Comparison of ENCODE assay signal across 9 cellular contexts in the genomic region with DNA sequence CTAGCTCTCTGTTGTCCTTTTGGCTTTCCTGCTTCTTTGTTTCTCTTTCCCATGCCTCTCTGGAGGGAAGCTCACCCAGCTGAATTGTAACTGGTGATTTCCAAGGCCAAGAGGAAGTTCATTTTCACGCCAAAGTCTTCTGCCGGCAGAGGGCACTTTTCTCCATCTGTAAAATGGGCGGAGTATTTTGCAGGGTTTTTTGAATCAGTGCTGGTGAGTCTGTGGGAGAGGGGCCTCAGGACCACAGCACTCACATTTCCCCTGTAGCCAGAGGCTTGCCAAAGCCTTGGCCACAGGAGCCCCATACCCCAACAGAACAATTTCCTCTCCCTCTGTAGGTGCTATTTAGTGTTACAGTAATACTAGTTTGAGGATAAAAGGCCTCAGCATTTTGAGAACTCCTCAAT. TPM values are rescaled to one million over a fixed set of nuclear protein-coding genes. Genes with fewer than 3 reads are reported as not detected.
DNase-seq lines count a peak whose midpoint lies in the region; ATAC-seq, FAIRE-seq and TF ChIP-seq lines count a peak whose summit lies in the region.
"Had no signal": no experiment of that assay in that cellular context is flagged by ENCODE, and none has a peak within 500 bp of the region (broad histone marks: within the 10 kb centered on the region; RNA-seq: fewer than 3 reads in every experiment).

No MANE protein-coding gene starts in this region.

- H3K4me2 ChIP-seq in PC-3 (ENCODE audit: low read length) (no peak overlapping the region), K562 (ENCODE audit: insufficient read depth, low read length) (no peak overlapping the region), mesendoderm (ENCODE audit: low read length) (no peak overlapping the region)

- H3K9me3 ChIP-seq in PC-3 (ENCODE audit: low read length) (no peaks in the 10 kb centered on the region), K562 (replicated peaks; ENCODE audit: control insufficient read depth, insufficient read depth, low read depth, low read length) (no peaks in the 10 kb centered on the region)
- H3K9me3 ChIP-seq: left lung had no signal

- WGBS in K562 (ENCODE audit: insufficient coverage, low coverage, missing lambda C conversion rate): 2% methylated on average over 3 of the region's 3 CpGs
- WGBS in mesendoderm (ENCODE audit: extremely low coverage, insufficient coverage, low lambda C conversion rate): no CpG with 5 or more reads among the region's 3 CpGs

- no peak overlapping the region for H3K4ac ChIP-seq in mesendoderm (ENCODE audit: low read depth, low read length)

- TF ChIP-seq EP300 in K562 (IDR thresholded peaks at IDR 0.05; ENCODE audit: low read length): no peak

- no peak overlapping the region for H3K56ac ChIP-seq in mesendoderm (ENCODE audit: low read length)

- H2AFZ ChIP-seq in PC-3 (ENCODE audit: low read length) (no peak overlapping the region), K562 (ENCODE audit: low read depth, low read length) (peak overlapping the region; percentile 52)

- BruUV-seq in PC-3 (replicated peaks; lab: Mats Ljungman, UMichigan) (no TSS peak), K562 (replicated peaks; lab: Mats Ljungman, UMichigan) (no TSS peak)

- H3K23ac ChIP-seq in mesendoderm (ENCODE audit: low read length): no peak overlapping the region

- H3K9ac ChIP-seq in PC-3 (ENCODE audit: low read length) (no peak overlapping the region), K562 (ENCODE audit: insufficient read depth in 1 of 2, low read depth in 2 of 2, low read length in 2 of 2) (no peak overlapping the region), mesendoderm (ENCODE audit: low read length) (no peak overlapping the region)

- H3K36me3 ChIP-seq in PC-3 (ENCODE audit: low read depth, low read length) (no peaks in the 10 kb centered on the region), K562 (ENCODE audit: control insufficient read depth, insufficient read depth, low read length) (no peaks in the 10 kb centered on the region), mesendoderm (ENCODE audit: control insufficient read depth, insufficient read depth, low read length) (no peaks in the 10 kb centered on the region)
- H3K36me3 ChIP-seq: left lung had no signal

- no peak overlapping the region for H3K18ac ChIP-seq in mesendoderm (ENCODE audit: low read length)

- TF ChIP-seq POLR2A in GM12892 (IDR thresholded peaks at IDR 0.05; ENCODE audit: low read depth, low read length): no peak
- TF ChIP-seq POLR2A in K562 (conservative IDR thresholded peaks at IDR 0.05): no peak

- no peak overlapping the region for H4K8ac ChIP-seq in mesendoderm (ENCODE audit: low read depth, low read length)

- H3K79me2 ChIP-seq in PC-3 (ENCODE audit: low read length) (no peaks in the 10 kb centered on the region), K562 (ENCODE audit: control insufficient read depth, insufficient read depth, low read length) (no peaks in the 10 kb centered on the region), mesendoderm (ENCODE audit: control insufficient read depth, insufficient read depth, low read length) (no peaks in the 10 kb centered on the region)

- DNase-seq in GM12892 (ENCODE audit: insufficient read length) (peak; percentile 48), PC-3 (peak; percentile 48), K562 (ENCODE audit: extremely low read depth in 1 of 4, low spot score in 3 of 4) (peak; percentile 29 to 58 (median 38)), anterior cingulate cortex (lab: John Stamatoyannopoulos, UW) (no peak), dorsolateral prefrontal cortex (no peak), mesendoderm (no peak), NCI-H526 (lab: John Stamatoyannopoulos, UW) (no peak)
- DNase-seq in stimulated activated CD4-positive, alpha-beta T cell treated with anti-CD3 and anti-CD28 coated beads, Interleukin-12 subunit alpha, Interleukin-12 subunit beta, amount 100 ng/mL, for 4 hours: peak; percentile 14
- DNase-seq: left lung had no signal

- no peaks in the 10 kb centered on the region for H3K79me1 ChIP-seq in mesendoderm (ENCODE audit: low read length)

- TF ChIP-seq RAD21 in K562 (CRISPR knock-in tag; conservative IDR thresholded peaks at IDR 0.05 in 1 of 2, IDR thresholded peaks at IDR 0.05 in 1 of 2): peak; percentile 36 to 66

- FAIRE-seq in GM12892 (lab: Jason Lieb, UNC) (peak; percentile 88), K562 (lab: Jason Lieb, UNC) (peak; percentile 74)

- H4K20me1 ChIP-seq in PC-3 (ENCODE audit: low read length) (no peaks in the 10 kb centered on the region), K562 (replicated peaks; ENCODE audit: control insufficient read depth, insufficient read depth, low read length) (no peaks in the 10 kb centered on the region)

- peaks cover 4% of the 10 kb centered on the region; the same call in 1 of the 2 replicates for H3K4me1 ChIP-seq in PC-3 (ENCODE audit: insufficient read depth, low read length)
- H3K4me1 ChIP-seq in K562 (replicated peaks in 1 of 2; ENCODE audit: control insufficient read depth in 2 of 2, insufficient read depth in 2 of 2, low read length in 2 of 2): peaks cover 0 to 4% of the 10 kb centered on the region in 2 experiments; a peak in 2 of 5 replicates
- no peaks in the 10 kb centered on the region for H3K4me1 ChIP-seq in mesendoderm (ENCODE audit: control insufficient read depth, low read depth, low read length)

- H3K9me1 ChIP-seq in K562 (ENCODE audit: control insufficient read depth, insufficient read depth, low read length): no peaks in the 10 kb centered on the region

- no peak overlapping the region for H3K4me3 ChIP-seq in PC-3 (ENCODE audit: low read length)
- no peak overlapping the region for H3K4me3 ChIP-seq in K562
- no peak overlapping the region for H3K4me3 ChIP-seq in dorsolateral prefrontal cortex
- no peak overlapping the region for H3K4me3 ChIP-seq in mesendoderm (ENCODE audit: low read length)
- H3K4me3 ChIP-seq: left lung had no signal

- H2BK120ac ChIP-seq in mesendoderm (ENCODE audit: low read depth, low read length): no peak overlapping the region

- POLR2A ChIA-PET in PC-3 (lab: Charles Lee; ENCODE audit: unreplicated experiment): no interaction called here
- POLR2A ChIA-PET in K562 (lab: Yijun Ruan, JAX): interaction anchor here (0.7 to 1.8 kb wide), 6 partner anchors 9 to 436 kb away, joined by 3 to 7 read pairs (median 3); no protein-coding TSS in a partner anchor

- no peaks in the 10 kb centered on the region for H3F3A ChIP-seq in PC-3 (ENCODE audit: low read length, unreplicated experiment)

- no peak overlapping the region for H4K5ac ChIP-seq in mesendoderm (ENCODE audit: low read length)

- H3K27me3 ChIP-seq in PC-3 (ENCODE audit: low read length) (no peaks in the 10 kb centered on the region), K562 (ENCODE audit: control insufficient read depth in 2 of 2, insufficient read depth in 2 of 2, low read length in 2 of 2) (no peaks in the 10 kb centered on the region), dorsolateral prefrontal cortex (no peaks in the 10 kb centered on the region), mesendoderm (ENCODE audit: insufficient read depth, low read length, poor library complexity) (no peaks in the 10 kb centered on the region)
- H3K27me3 ChIP-seq: left lung had no signal

- in situ Hi-C loops in K562 (cut with MboI): no loop called here

- intact Hi-C loops in PC-3 (cut with micrococcal nuclease): no loop called here
- intact Hi-C loops in K562 (cut with micrococcal nuclease): no loop called here
- intact Hi-C loops in dorsolateral prefrontal cortex (cut with DNase I): no loop called here

- ATAC-seq in PC-3: no peak; the same call in 1 of the 2 replicates
- peak; percentile 64 for ATAC-seq in K562
- ATAC-seq: left lung had no signal

- H3K9me2 ChIP-seq in PC-3 (replicated peaks; ENCODE audit: low read length): no peaks in the 10 kb centered on the region

- H3K27ac ChIP-seq in PC-3 (ENCODE audit: low read length) (no peak overlapping the region), K562 (ENCODE audit: extremely low read depth, low read depth, low read length) (no peak overlapping the region), dorsolateral prefrontal cortex (no peak overlapping the region), mesendoderm (ENCODE audit: low read depth, low read length) (no peak overlapping the region)
- H3K27ac ChIP-seq: left lung had no signal

- TF ChIP-seq CTCF in PC-3 (conservative IDR thresholded peaks at IDR 0.05; ENCODE audit: low read depth, low read length) (peak; percentile 63), K562 (IDR thresholded peaks at IDR 0.05 in 2 of 3, conservative IDR thresholded peaks at IDR 0.05 in 1 of 3; ENCODE audit: insufficient read depth in 2 of 3, low read depth in 1 of 3, low read length in 3 of 3) (peak; percentile 47 to 63 (median 61)), dorsolateral prefrontal cortex (IDR thresholded peaks at IDR 0.05 in 54 of 56, conservative IDR thresholded peaks at IDR 0.05 in 2 of 56; ENCODE audit: low read depth in 1 of 56, partially characterized antibody in 56 of 56) (peak in 4 of 56 donors; percentile 8 to 18 (median 11))

- H2AK5ac ChIP-seq in mesendoderm (ENCODE audit: low read length): no peak overlapping the region

- no peak overlapping the region for H2BK5ac ChIP-seq in mesendoderm (ENCODE audit: low read length)

- CTCF ChIA-PET in PC-3 (lab: Charles Lee): interaction anchor here (0.7 to 1.3 kb wide), 4 partner anchors 10 to 118 kb away, joined by 3 to 7 read pairs (median 5); no protein-coding TSS in a partner anchor
- CTCF ChIA-PET in K562 (lab: Yijun Ruan, JAX; ENCODE audit: low intra/inter-chr PET ratio): interaction anchor here (0.6 kb wide), 1 partner anchor 390 kb away, joined by 4 read pairs; no protein-coding TSS in a partner anchor

- H2BK15ac ChIP-seq in mesendoderm (replicated peaks; ENCODE audit: low read depth): no peak overlapping the region

RNA-seq across cellular contexts. Expression of gene MATR3, which starts 42.3 kb away (rescaled TPM):
- 168 TPM for polyA plus RNA-seq in GM12892 (2012; ENCODE audit: missing spikeins)
- total RNA-seq in PC-3 (2014; rRNA removed) (139 and 162 TPM in 2 replicates), K562 (2014; rRNA removed) (112 and 234 TPM in 2 replicates), K562 (2014; rRNA removed; fragmentation: Illumina TruSeq; extraction: Trizol) (425 and 528 TPM in 2 replicates), K562 (2015; rRNA removed; fragmentation: Illumina TruSeq; extraction: Trizol) (378 and 402 TPM in 2 replicates), K562 (2021) (179 and 209 TPM in 2 replicates), dorsolateral prefrontal cortex (100 to 1,000 TPM; 154 to 477 (median 345) TPM)
- 196 and 552 TPM in 2 replicates for total RNA-seq in K562 (2011; cell fraction: chromatin; rRNA removed; ENCODE audit: low replicate concordance)
- 73.5 and 120 TPM in 2 replicates for total RNA-seq in K562 (2011; cell fraction: nucleolus; rRNA removed)
- 284 and 429 TPM in 2 replicates for total RNA-seq in K562 (2011; cell fraction: nucleoplasm; rRNA removed)
- polyA plus RNA-seq in K562 (2011; rRNA removed) (194 and 263 TPM in 2 replicates), K562 (2014; fragmentation: Illumina TruSeq; extraction: Trizol) (232 and 298 TPM in 2 replicates), K562 (2014; fragmentation: Nextera tagmentation; extraction: Ambion mirVana) (100 to 1,000 TPM; 150 to 299 TPM), K562 (2014; rRNA removed) (205 and 218 TPM in 2 replicates)
- polyA plus RNA-seq in K562 (2011; cell fraction: cytosol; rRNA removed): 69.5 and 129 TPM in 2 replicates
- 124 and 148 TPM in 2 replicates for polyA plus RNA-seq in K562 (2011; cell fraction: nucleus; rRNA removed)
- polyA plus RNA-seq in K562 (2012): 190 and 210 TPM in 2 replicates
- 405 and 437 TPM in 2 replicates for polyA minus RNA-seq in K562 (2011; rRNA and poly(A)+ RNA removed)
- polyA minus RNA-seq in K562 (2011; cell fraction: cytosol; rRNA and poly(A)+ RNA removed): 193 and 262 TPM in 2 replicates
- 99.6 and 227 TPM in 2 replicates for polyA minus RNA-seq in K562 (2011; cell fraction: nucleus; rRNA and poly(A)+ RNA removed)
- 275 TPM for polyA plus RNA-seq in mesendoderm (2013, experiment 1 of 2)
- polyA plus RNA-seq in mesendoderm (2013, experiment 2 of 2): 261 TPM

RNA-seq across cellular contexts. Expression of gene SIL1, which starts 53.1 kb away (rescaled TPM):
- 26.4 TPM for polyA plus RNA-seq in GM12892 (2012; ENCODE audit: missing spikeins)
- total RNA-seq in PC-3 (2014; rRNA removed): 7.9 and 17.2 TPM in 2 replicates
- 56.7 and 91.8 TPM in 2 replicates for total RNA-seq in K562 (2011; cell fraction: chromatin; rRNA removed; ENCODE audit: low replicate concordance)
- total RNA-seq in K562 (2011; cell fraction: nucleolus; rRNA removed): 64.0 and 77.0 TPM in 2 replicates
- total RNA-seq in K562 (2011; cell fraction: nucleoplasm; rRNA removed): 57.0 and 70.0 TPM in 2 replicates
- total RNA-seq in K562 (2014; rRNA removed): 30.5 and 30.6 TPM in 2 replicates
- 20.4 and 23.2 TPM in 2 replicates for total RNA-seq in K562 (2014; rRNA removed; fragmentation: Illumina TruSeq; extraction: Trizol)
- 15.2 and 15.4 TPM in 2 replicates for total RNA-seq in K562 (2015; rRNA removed; fragmentation: Illumina TruSeq; extraction: Trizol)
- total RNA-seq in K562 (2021): 19.2 and 29.8 TPM in 2 replicates
- 22.3 and 26.6 TPM in 2 replicates for polyA plus RNA-seq in K562 (2011; rRNA removed)
- 25.5 and 54.6 TPM in 2 replicates for polyA plus RNA-seq in K562 (2011; cell fraction: cytosol; rRNA removed)
- polyA plus RNA-seq in K562 (2011; cell fraction: nucleus; rRNA removed): 14.8 and 19.5 TPM in 2 replicates
- 19.8 and 32.9 TPM in 2 replicates for polyA plus RNA-seq in K562 (2012)
- polyA plus RNA-seq in K562 (2014; fragmentation: Illumina TruSeq; extraction: Trizol): 14.3 and 18.1 TPM in 2 replicates
- polyA plus RNA-seq in K562 (2014; fragmentation: Nextera tagmentation; extraction: Ambion mirVana): 1 to 10 TPM; 1.3 to 4.1 TPM
- 17.3 and 26.7 TPM in 2 replicates for polyA plus RNA-seq in K562 (2014; rRNA removed)
- polyA minus RNA-seq in K562 (2011; rRNA and poly(A)+ RNA removed): 33.7 and 45.1 TPM in 2 replicates
- polyA minus RNA-seq in K562 (2011; cell fraction: cytosol; rRNA and poly(A)+ RNA removed): 14.7 and 21.9 TPM in 2 replicates
- polyA minus RNA-seq in K562 (2011; cell fraction: nucleus; rRNA and poly(A)+ RNA removed): 12.5 and 26.9 TPM in 2 replicates
- 10 to 100 TPM; 21.5 to 48.7 (median 34.1) TPM for total RNA-seq in dorsolateral prefrontal cortex
- 2.6 TPM for polyA plus RNA-seq in mesendoderm (2013, experiment 1 of 2)
- polyA plus RNA-seq in mesendoderm (2013, experiment 2 of 2): 2.6 TPM

Comparison
In these comparisons a context has a peak if more than half of its experiments do, and no peak if none do; other contexts are left out.
1. DNase-seq: peak in GM12892 (single experiment), PC-3 (single experiment), K562 (4 of 4) and stimulated activated CD4-positive, alpha-beta T cell treated with anti-CD3 and anti-CD28 coated beads, Interleukin-12 subunit alpha, Interleukin-12 subunit beta, amount 100 ng/mL, for 4 hours (single experiment); none in anterior cingulate cortex (0 of 58), dorsolateral prefrontal cortex (0 of 10), mesendoderm (single experiment) and NCI-H526 (0 of 2).